In the genomic region with DNA sequence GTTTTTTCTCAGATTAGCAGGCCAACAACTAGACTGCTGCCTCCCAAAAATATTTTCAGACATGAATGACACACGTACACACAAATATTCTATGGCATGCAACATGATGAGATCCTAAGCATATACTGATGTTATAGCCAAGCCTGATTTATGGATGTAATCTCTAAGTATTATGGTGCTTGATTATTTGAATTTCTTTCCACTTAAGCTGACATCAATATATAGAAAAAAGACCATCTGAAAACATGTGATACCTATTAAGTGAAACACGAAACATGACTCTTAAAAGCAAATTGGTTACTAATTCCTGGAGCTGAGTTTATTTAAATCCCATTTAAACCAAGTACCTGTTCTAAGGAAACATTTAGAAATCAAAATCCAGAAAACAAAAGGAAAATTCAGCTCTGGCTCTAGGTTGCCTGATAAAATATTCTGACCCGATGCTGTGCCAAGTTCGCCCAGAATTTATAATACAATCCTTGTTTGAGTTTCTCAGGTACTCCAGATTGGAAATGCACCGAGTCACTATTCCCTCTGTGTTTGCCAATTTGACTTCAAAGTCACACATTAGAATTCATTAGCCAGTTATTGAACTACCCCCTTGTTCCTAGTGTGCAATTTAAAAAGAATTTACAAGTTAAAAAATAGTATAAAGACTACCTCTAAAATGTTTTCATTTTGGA, we compare ENCODE assay signal across 14 cellular contexts.
"Had no signal": no experiment of that assay in that cellular context is flagged by ENCODE, and none has a peak within 500 bp of the region (broad histone marks: within the 10 kb centered on the region; RNA-seq: fewer than 3 reads in every experiment).

No MANE protein-coding gene starts in this region.

- H3K27ac Mint-ChIP-seq: activated CD4-positive, alpha-beta memory T cell treated with anti-CD3 and anti-CD28 coated beads for 36 hours; activated naive CD8-positive, alpha-beta T cell; naive thymus-derived CD4-positive, alpha-beta T cell; stimulated activated naive B cell treated with anti-CD40 and anti-IgM and Interleukin-4, amounts not matched to agents 10 μg/mL and 1 μg/mL and 100 μg/mL, for 72 hours had no signal

- H3K27me3 ChIP-seq: foreskin keratinocyte, neutrophil, sigmoid colon, transverse colon had no signal

- H3K4me3 Mint-ChIP-seq: activated CD4-positive, alpha-beta memory T cell treated with anti-CD3 and anti-CD28 coated beads for 36 hours; activated naive CD8-positive, alpha-beta T cell; activated T-cell treated with anti-CD3 and anti-CD28 coated beads, Interleukin-2, amount 50 U/mL, for 4 hours; naive thymus-derived CD4-positive, alpha-beta T cell; stimulated activated naive B cell treated with anti-CD40 and anti-IgM and Interleukin-4, amounts not matched to agents 10 μg/mL and 1 μg/mL and 100 μg/mL, for 72 hours had no signal

- H3K9me3 Mint-ChIP-seq: activated T-cell treated with anti-CD3 and anti-CD28 coated beads, Interleukin-2, amount 50 U/mL, for 4 hours had no signal

- H3K36me3 ChIP-seq: neutrophil, sigmoid colon, transverse colon had no signal

- H3K4me1 ChIP-seq: foreskin keratinocyte had no signal

- H3K36me3 Mint-ChIP-seq: activated CD4-positive, alpha-beta memory T cell treated with anti-CD3 and anti-CD28 coated beads for 36 hours; activated naive CD8-positive, alpha-beta T cell; stimulated activated naive B cell treated with anti-CD40 and anti-IgM and Interleukin-4, amounts not matched to agents 10 μg/mL and 1 μg/mL and 100 μg/mL, for 72 hours had no signal

- H3K4me3 ChIP-seq: psoas muscle, sigmoid colon, transverse colon had no signal

- H3K27me3 Mint-ChIP-seq: activated CD4-positive, alpha-beta memory T cell treated with anti-CD3 and anti-CD28 coated beads for 36 hours; activated naive CD8-positive, alpha-beta T cell; naive thymus-derived CD4-positive, alpha-beta T cell; stimulated activated naive B cell treated with anti-CD40 and anti-IgM and Interleukin-4, amounts not matched to agents 10 μg/mL and 1 μg/mL and 100 μg/mL, for 72 hours had no signal

- DNase-seq: activated CD4-positive, alpha-beta memory T cell treated with anti-CD3 and anti-CD28 coated beads for 36 hours; activated effector memory CD4-positive, alpha-beta T cell treated with anti-CD3 and anti-CD28 coated beads, Interleukin-2, amount 50 U/mL, for 16 hours; activated T-cell treated with anti-CD3 and anti-CD28 coated beads, Interleukin-2, amount 50 U/mL, for 4 hours; foreskin keratinocyte; naive thymus-derived CD4-positive, alpha-beta T cell; psoas muscle; sigmoid colon; stimulated activated CD4-positive, alpha-beta T cell treated with anti-CD3 and anti-CD28 coated beads, Interleukin-2, amount 100 ng/mL, for 24 hours; stimulated activated naive B cell treated with anti-CD40 and anti-IgM and Interleukin-4, amounts not matched to agents 10 μg/mL and 1 μg/mL and 100 μg/mL, for 72 hours; substantia nigra; transverse colon had no signal

- H3K27ac ChIP-seq: foreskin keratinocyte, neutrophil, psoas muscle, sigmoid colon, transverse colon, VCaP had no signal

- H3K9me3 ChIP-seq: neutrophil, psoas muscle, sigmoid colon, transverse colon had no signal
